Comparison of ENCODE assay signal across 1 cellular context in the genomic region with DNA sequence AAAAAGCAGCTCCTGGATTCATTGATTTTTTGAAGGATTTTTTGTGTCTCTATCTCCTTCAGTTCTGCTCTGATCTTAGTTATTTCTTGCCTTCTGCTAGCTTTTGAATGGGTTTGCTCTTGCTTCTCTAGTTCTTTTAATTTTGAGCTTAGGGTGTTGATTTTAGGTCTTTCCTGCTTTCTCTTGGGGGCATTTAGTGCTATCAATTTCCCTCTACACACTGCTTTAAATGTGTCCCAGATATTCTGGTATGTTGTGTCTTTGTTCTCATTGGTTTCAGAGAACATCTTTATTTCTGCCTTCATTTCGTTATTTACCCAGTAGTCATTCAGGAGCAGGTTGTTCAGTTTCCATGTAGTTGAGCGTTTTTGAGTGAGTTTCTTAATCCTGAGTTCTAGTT.
A peak's percentile ranks its signal among the peaks of the same experiment; 100 is the strongest.
TF ChIP-seq lines count a peak whose summit lies in the region.
"Not testable (repeated sequence)": the region's sequence is repeated elsewhere in the genome, so short reads cannot be mapped to it uniquely, and the experiment has no call there.

No MANE protein-coding gene starts in this region.

TF ChIP-seq in HepG2, 621 proteins besides CTCF, POLR2A, EP300 and RAD21:
- TF ChIP-seq NONO (IDR thresholded peaks at IDR 0.05) (peak; percentile 63; the same call in 1 of the 2 replicates), ARNT (IDR thresholded peaks at IDR 0.05) (0 out of 2 replicates have a peak, but pooled peaks have one; percentile 41), FOXA1 (IDR thresholded peaks at IDR 0.05) (0 out of 2 replicates have a peak, but pooled peaks have one; percentile 24), SOX6 (IDR thresholded peaks at IDR 0.05) (0 out of 2 replicates have a peak, but pooled peaks have one; percentile 39), ZNF282 (IDR thresholded peaks at IDR 0.05; ENCODE audit: partially characterized antibody) (peak; percentile 72)
- TF ChIP-seq NONO (CRISPR knock-in tag; conservative IDR thresholded peaks at IDR 0.05); FOXA1 (CRISPR knock-in tag; IDR thresholded peaks at IDR 0.05); SOX6 (CRISPR knock-in tag; IDR thresholded peaks at IDR 0.05): not testable (repeated sequence)
- TF ChIP-seq, protein P1, sequence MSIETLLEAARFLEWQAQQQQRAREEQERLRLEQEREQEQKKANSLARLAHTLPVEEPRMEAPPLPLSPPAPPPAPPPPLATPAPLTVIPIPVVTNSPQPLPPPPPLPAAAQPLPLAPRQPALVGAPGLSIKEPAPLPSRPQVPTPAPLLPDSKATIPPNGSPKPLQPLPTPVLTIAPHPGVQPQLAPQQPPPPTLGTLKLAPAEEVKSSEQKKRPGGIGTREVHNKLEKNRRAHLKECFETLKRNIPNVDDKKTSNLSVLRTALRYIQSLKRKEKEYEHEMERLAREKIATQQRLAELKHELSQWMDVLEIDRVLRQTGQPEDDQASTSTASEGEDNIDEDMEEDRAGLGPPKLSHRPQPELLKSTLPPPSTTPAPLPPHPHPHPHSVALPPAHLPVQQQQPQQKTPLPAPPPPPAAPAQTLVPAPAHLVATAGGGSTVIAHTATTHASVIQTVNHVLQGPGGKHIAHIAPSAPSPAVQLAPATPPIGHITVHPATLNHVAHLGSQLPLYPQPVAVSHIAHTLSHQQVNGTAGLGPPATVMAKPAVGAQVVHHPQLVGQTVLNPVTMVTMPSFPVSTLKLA (IDR thresholded peaks at IDR 0.05) = 0 out of 2 replicates have a peak, but pooled peaks have one; percentile 22
